Comparison of ENCODE assay signal across 8 cellular contexts in the genomic region with DNA sequence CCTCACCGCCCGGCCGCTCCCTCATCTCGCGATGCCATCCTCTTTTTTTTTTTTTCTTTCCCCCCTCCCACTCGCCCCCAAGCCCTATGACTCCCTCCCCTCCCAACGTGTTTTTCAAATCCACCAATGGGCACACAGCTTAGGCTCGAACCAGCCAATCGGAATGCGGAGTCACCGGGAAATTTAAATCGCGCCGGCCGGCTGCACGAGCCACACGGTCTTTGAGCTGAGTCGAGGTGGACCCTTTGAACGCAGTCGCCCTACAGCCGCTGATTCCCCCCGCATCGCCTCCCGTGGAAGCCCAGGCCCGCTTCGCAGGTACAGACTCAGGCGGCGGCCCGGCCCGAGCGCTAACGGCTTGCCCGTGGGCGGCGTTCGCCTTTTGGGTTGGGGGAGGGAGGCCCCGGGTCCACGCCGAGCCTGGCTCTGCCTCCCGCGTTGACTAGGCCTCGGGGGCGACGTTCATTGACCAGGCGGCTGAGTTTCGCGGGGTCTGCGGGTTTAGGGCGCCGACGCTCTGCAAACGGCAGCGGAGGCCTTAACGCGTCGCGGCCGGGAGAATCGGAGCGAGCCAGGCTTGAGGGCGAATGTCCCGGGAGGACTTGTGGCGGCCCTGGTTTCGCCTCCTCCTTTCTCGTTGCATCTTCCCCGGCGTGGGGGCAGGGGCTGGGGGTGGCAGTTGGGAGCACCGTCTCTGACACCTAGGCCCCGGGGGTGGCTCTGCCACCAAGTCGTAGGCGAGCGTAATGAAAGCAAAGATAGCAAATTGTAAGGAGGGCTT. TPM values are rescaled to one million over a fixed set of nuclear protein-coding genes. Genes with fewer than 3 reads are reported as not detected.
DNase-seq lines count a peak whose midpoint lies in the region; ATAC-seq and TF ChIP-seq lines count a peak whose summit lies in the region.

A gene (plus strand): TSS at position 213 of the 781 bp plus-strand sequence. CDS start 1,398 bp downstream, outside the sequence.

- 1% methylated on average over 43 of the region's 72 CpGs for WGBS in hepatocyte (ENCODE audit: low lambda C conversion rate, missing lambda C conversion rate)

- peak within 1 kb of the TSS; percentile 84 for H3K4me2 ChIP-seq in hepatocyte

- H3K4me1 ChIP-seq in hepatocyte (ENCODE audit: insufficient read depth), result peaks cover 8% of the 10 kb centered on the region
- H3K4me1 ChIP-seq in rectal smooth muscle tissue (ENCODE audit: control insufficient read depth, insufficient read depth, low read length), result peaks cover 4% of the 10 kb centered on the region
- peaks cover 9% of the 10 kb centered on the region for H3K4me1 ChIP-seq in vagina

- H3K36me3 ChIP-seq in hepatocyte (replicated peaks; ENCODE audit: insufficient read depth, low read depth) (no peaks in the 10 kb centered on the region), rectal smooth muscle tissue (ENCODE audit: control insufficient read depth, insufficient read depth, low read length) (no peaks in the 10 kb centered on the region), vagina (peaks cover 0 to 18% of the 10 kb centered on the region in 2 donors)

- no peaks in the 10 kb centered on the region for H3K9me2 ChIP-seq in hepatocyte (replicated peaks; ENCODE audit: insufficient read depth)

- peak; percentile 89 for ATAC-seq in GM18517 (IDR thresholded peaks at IDR 0.05; ENCODE audit: unreplicated experiment)
- peak; percentile 82 for ATAC-seq in HG03039 (IDR thresholded peaks at IDR 0.05; ENCODE audit: unreplicated experiment)

- DNase-seq in NCI-H2081 (lab: John Stamatoyannopoulos, UW) (peak; percentile 99 to 100), T-helper 9 cell (peak; percentile 86), astrocyte of the cerebellum (ENCODE audit: low read depth) (peak; percentile 97), hepatocyte (ENCODE audit: low spot score) (peak; percentile 97), vagina (ENCODE audit: extremely low spot score in 2 of 2) (peak; percentile 97)

- in situ Hi-C loops in astrocyte of the cerebellum (cut with HindIII; ENCODE audit: low sequenced_read_pairs), result no loop called here

- H3K9ac ChIP-seq in rectal smooth muscle tissue (ENCODE audit: low read length), result peak within 1 kb of the TSS; percentile 25

- no peaks in the 10 kb centered on the region for H4K20me1 ChIP-seq in hepatocyte (ENCODE audit: insufficient read depth, poor library complexity, severe bottlenecking)

- H3K4me3 ChIP-seq in astrocyte of the cerebellum (ENCODE audit: low read depth, low read length) (peak within 1 kb of the TSS; percentile 92), hepatocyte (peak within 1 kb of the TSS; percentile 75), rectal smooth muscle tissue (ENCODE audit: low read length) (peak within 1 kb of the TSS; percentile 76), vagina (peak within 1 kb of the TSS; percentile 96)

- peak in 1 of 2 donors; percentile 58 for TF ChIP-seq POLR2A in vagina (IDR thresholded peaks at IDR 0.05)

- intact Hi-C loops in vagina (cut with DNase I), result loop anchor here (2.0 kb wide), 1 partner anchor 35 kb away; no protein-coding TSS in a partner anchor

- H3K9me3 ChIP-seq in hepatocyte (ENCODE audit: low read depth), result no peaks in the 10 kb centered on the region
- no peaks in the 10 kb centered on the region for H3K9me3 ChIP-seq in vagina

- H3K27ac ChIP-seq in hepatocyte (peak within 1 kb of the TSS; percentile 81), rectal smooth muscle tissue (ENCODE audit: low read depth, low read length) (peak within 1 kb of the TSS; percentile 58), vagina (peak within 1 kb of the TSS; percentile 85)

- no peak for TF ChIP-seq CTCF in astrocyte of the cerebellum (IDR thresholded peaks at IDR 0.05; ENCODE audit: low read depth, low read length, missing control alignments)
- no peak for TF ChIP-seq CTCF in hepatocyte (IDR thresholded peaks at IDR 0.05; ENCODE audit: poor library complexity)
- TF ChIP-seq CTCF in vagina (IDR thresholded peaks at IDR 0.05), result no peak

- no peaks in the 10 kb centered on the region for H3K27me3 ChIP-seq in hepatocyte
- H3K27me3 ChIP-seq in rectal smooth muscle tissue (ENCODE audit: control insufficient read depth, insufficient read depth, low read length), result no peaks in the 10 kb centered on the region
- H3K27me3 ChIP-seq in vagina, result no peaks in the 10 kb centered on the region

- H3K79me2 ChIP-seq in hepatocyte, result peaks cover 35% of the 10 kb centered on the region

- H2AFZ ChIP-seq in hepatocyte, result peak within 1 kb of the TSS; percentile 85

RNA-seq across cellular contexts. Expression of the gene that starts here (rescaled TPM):
- total RNA-seq in hepatocyte, result 62.6 and 72.1 TPM in 2 replicates
- 99.5 and 109 TPM in 2 replicates for polyA plus RNA-seq in hepatocyte
- total RNA-seq in vagina, result 29.7 TPM

Comparison
In these comparisons a context has a peak if more than half of its experiments do, and no peak if none do; other contexts are left out.
1. Peak in every context shown above with its lines: DNase-seq, ATAC-seq, H3K4me3 ChIP-seq and H3K27ac ChIP-seq.